8 cellular contexts compared by ENCODE assay signal in the genomic region with DNA sequence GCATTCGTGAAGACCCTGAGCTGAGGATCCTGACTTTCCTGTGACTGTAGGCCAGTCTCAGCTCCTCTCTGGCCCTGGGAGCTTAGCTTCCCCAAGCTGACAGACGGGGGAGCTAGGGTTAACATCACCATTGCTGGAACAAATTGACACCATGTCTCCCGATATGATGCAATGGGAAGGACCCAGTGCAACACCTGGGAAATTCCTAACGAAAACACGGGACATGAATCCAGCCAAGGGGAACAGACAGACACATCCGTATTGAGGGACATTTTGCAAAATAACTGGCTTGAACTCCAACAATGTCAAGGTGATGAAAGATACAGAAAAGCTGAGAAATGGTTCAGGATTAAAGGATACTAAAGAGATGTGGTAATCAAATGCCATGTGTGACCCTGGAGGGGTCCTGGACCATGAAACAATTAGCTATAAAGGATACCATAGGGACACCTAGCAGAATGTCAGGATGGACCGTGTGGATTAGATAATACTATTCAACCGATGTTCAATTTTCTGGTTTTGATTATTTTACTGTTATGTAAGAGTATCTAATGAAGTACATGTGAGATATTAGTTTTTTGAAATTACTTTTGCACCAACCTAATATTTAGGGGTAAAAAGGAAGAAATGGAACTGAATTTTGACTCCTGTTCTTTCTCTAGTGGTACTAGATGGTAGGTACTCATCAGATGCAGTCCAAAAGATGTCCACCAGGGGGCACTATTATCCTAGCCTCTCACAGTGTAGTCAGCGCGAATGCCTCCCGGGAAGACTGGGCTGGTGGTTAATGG. TPM values are rescaled to one million over a fixed set of nuclear protein-coding genes. Genes with fewer than 3 reads are reported as not detected.
A peak's percentile ranks its signal among the peaks of the same experiment; 100 is the strongest.
DNase-seq lines count a peak whose midpoint lies in the region; ATAC-seq, FAIRE-seq and TF ChIP-seq lines count a peak whose summit lies in the region.

No MANE protein-coding gene starts in this region.

- peak; percentile 91 for DNase-seq in CD1c-positive myeloid dendritic cell (ENCODE audit: extremely low spot score)
- DNase-seq in GM19239 (ENCODE audit: insufficient read length, low spot score), result peak; percentile 73
- DNase-seq in NCI-H82 (lab: John Stamatoyannopoulos, UW), result peak; percentile 93
- DNase-seq in activated CD8-positive, alpha-beta T cell treated with anti-CD3 and anti-CD28 coated beads for 36 hours, result peak; percentile 94
- peak; percentile 56 to 96 for DNase-seq in H1 (ENCODE audit: low read depth in 1 of 2, low spot score in 2 of 2)
- DNase-seq in mesendoderm, result peak; percentile 95
- DNase-seq in stimulated activated CD8-positive, alpha-beta memory T cell treated with anti-CD3 and anti-CD28 coated beads, Interleukin-4, amount 100 ng/mL, for 24 hours (ENCODE audit: low read depth), result peak; percentile 74

- TF ChIP-seq CTCF in activated CD8-positive, alpha-beta T cell treated with anti-CD3 and anti-CD28 coated beads for 36 hours (IDR thresholded peaks at IDR 0.05), result peak; percentile 92
- peak; percentile 50 to 91 (median 82) for TF ChIP-seq CTCF in H1 (IDR thresholded peaks at IDR 0.05; ENCODE audit: control extremely low read depth in 1 of 3, insufficient read depth in 1 of 3, low read depth in 1 of 3, low read length in 3 of 3)

- no peak overlapping the region for H3K14ac ChIP-seq in H1 (ENCODE audit: insufficient read length)

- H3K79me2 ChIP-seq in H1 (ENCODE audit: control insufficient read depth in 1 of 2, insufficient read depth in 2 of 2, low read length in 2 of 2) (no peaks in the 10 kb centered on the region), mesendoderm (ENCODE audit: control insufficient read depth, insufficient read depth, low read length) (no peaks in the 10 kb centered on the region)

- no peak overlapping the region for H4K8ac ChIP-seq in H1 (ENCODE audit: extremely low read depth, insufficient read depth, low read length)
- H4K8ac ChIP-seq in mesendoderm (ENCODE audit: low read depth, low read length), result no peak overlapping the region

- H4K20me1 ChIP-seq in H1 (replicated peaks in 1 of 2; ENCODE audit: control insufficient read depth in 1 of 2, insufficient read depth in 2 of 2, low read length in 2 of 2), result no peaks in the 10 kb centered on the region

- H3K27ac ChIP-seq in H1 (ENCODE audit: low read depth, low read length) (0 out of 2 replicates have a peak overlapping the region, but pooled peaks have one; percentile 2), mesendoderm (ENCODE audit: low read depth, low read length) (peak overlapping the region; percentile 36)

- H4K91ac ChIP-seq in H1 (replicated peaks; ENCODE audit: insufficient read length, low read length), result no peak overlapping the region

- H4K5ac ChIP-seq in H1 (ENCODE audit: insufficient read length, low read depth, low read length) (no peak overlapping the region), mesendoderm (ENCODE audit: low read length) (no peak overlapping the region)

- POLR2A ChIA-PET in activated CD8-positive, alpha-beta T cell treated with anti-CD3 and anti-CD28 coated beads for 36 hours (lab: Charles Lee), result no interaction called here
- POLR2A ChIA-PET in H1 (lab: Charles Lee; ENCODE audit: partially characterized antibody), result interaction anchor here (0.6 to 6.0 kb wide), 22 partner anchors 14 to 287 kb away, joined by 3 to 28 read pairs (median 4); a partner anchor contains a TSS

- H3K4me1 Mint-ChIP-seq in activated CD8-positive, alpha-beta T cell treated with anti-CD3 and anti-CD28 coated beads for 36 hours (ENCODE audit: low read depth), result no peaks in the 10 kb centered on the region

- peak in 1 of 2 experiments; percentile 20; a peak in 1 of 3 replicates for TF ChIP-seq EP300 in H1 (IDR thresholded peaks at IDR 0.05; ENCODE audit: borderline replicate concordance in 1 of 2, low read depth in 2 of 2, low read length in 2 of 2)

- no peak overlapping the region for H3K4me3 Mint-ChIP-seq in activated CD8-positive, alpha-beta T cell treated with anti-CD3 and anti-CD28 coated beads for 36 hours

- H3K36me3 ChIP-seq in H1 (ENCODE audit: control insufficient read depth in 2 of 4, insufficient read depth in 4 of 4, low read length in 3 of 4) (peaks cover 0 to 5% (median 2%) of the 10 kb centered on the region in 4 experiments; a peak in 3 of 8 replicates), mesendoderm (ENCODE audit: control insufficient read depth, insufficient read depth, low read length) (no peaks in the 10 kb centered on the region)

- peak; percentile 77 for ATAC-seq in HG03520 (IDR thresholded peaks at IDR 0.05; ENCODE audit: unreplicated experiment)
- peak; percentile 96 for ATAC-seq in activated CD8-positive, alpha-beta T cell treated with anti-CD3 and anti-CD28 coated beads for 36 hours

- H2BK20ac ChIP-seq in H1 (ENCODE audit: low read length), result no peak overlapping the region

- no peaks in the 10 kb centered on the region for H3K9me3 Mint-ChIP-seq in activated CD8-positive, alpha-beta T cell treated with anti-CD3 and anti-CD28 coated beads for 36 hours

- H2BK5ac ChIP-seq in H1 (ENCODE audit: low read depth, low read length), result no peak overlapping the region
- peak overlapping the region; percentile 49 for H2BK5ac ChIP-seq in mesendoderm (ENCODE audit: low read length)

- peak; percentile 93 to 94 for TF ChIP-seq RAD21 in H1 (IDR thresholded peaks at IDR 0.05 in 1 of 2, conservative IDR thresholded peaks at IDR 0.05 in 1 of 2; ENCODE audit: low read depth in 2 of 2, low read length in 2 of 2)

- H3K4me3 ChIP-seq in H1 (ENCODE audit: extremely low read depth in 1 of 4, insufficient read depth in 2 of 4, low read depth in 3 of 4, low read length in 4 of 4), result peak overlapping the region in 1 of 4 experiments; percentile 23; a peak in 1 of 8 replicates
- no peak overlapping the region for H3K4me3 ChIP-seq in mesendoderm (ENCODE audit: low read length)

- TF ChIP-seq POLR2A in H1 (IDR thresholded peaks at IDR 0.05; ENCODE audit: control extremely low read depth in 1 of 2, low read depth in 2 of 2, low read length in 2 of 2), result no peak

- H2BK15ac ChIP-seq in H1 (ENCODE audit: low read length) (no peak overlapping the region), mesendoderm (replicated peaks; ENCODE audit: low read depth) (no peak overlapping the region)

- WGBS in H1 (ENCODE audit: extremely low coverage in 1 of 2, insufficient coverage in 1 of 2, insufficient read length in 1 of 2, insufficient replicate concordance in 2 of 2, low coverage in 1 of 2, low lambda C conversion rate in 2 of 2, missing lambda C conversion rate in 1 of 2), 2 experiments, result 36% methylated on average over 11 of the region's 11 CpGs; no CpG with 5 or more reads in 1 of the 2 experiments
- no CpG with 5 or more reads among the region's 11 CpGs for WGBS in mesendoderm (ENCODE audit: extremely low coverage, insufficient coverage, low lambda C conversion rate)

- H3K4ac ChIP-seq in H1 (replicated peaks; ENCODE audit: insufficient read length, low read depth, low read length), result no peak overlapping the region
- H3K4ac ChIP-seq in mesendoderm (ENCODE audit: low read depth, low read length), result no peak overlapping the region

- H3K79me1 ChIP-seq in H1 (ENCODE audit: low read depth, low read length), result no peaks in the 10 kb centered on the region
- H3K79me1 ChIP-seq in mesendoderm (ENCODE audit: low read length), result no peaks in the 10 kb centered on the region

- H3K18ac ChIP-seq in H1 (ENCODE audit: extremely low read depth, low read length) (no peak overlapping the region), mesendoderm (ENCODE audit: low read length) (no peak overlapping the region)

- H3K56ac ChIP-seq in H1 (replicated peaks; ENCODE audit: insufficient read length, low read depth, low read length) (no peak overlapping the region), mesendoderm (ENCODE audit: low read length) (peak overlapping the region; percentile 71)

- H3K4me1 ChIP-seq in H1 (replicated peaks in 1 of 4; ENCODE audit: control insufficient read depth in 3 of 4, insufficient read depth in 4 of 4, low read length in 3 of 4) (peaks cover 2 to 9% (median 4%) of the 10 kb centered on the region in 4 experiments), mesendoderm (ENCODE audit: control insufficient read depth, low read depth, low read length) (peaks cover 6% of the 10 kb centered on the region)

- H3K4me2 ChIP-seq in H1 (ENCODE audit: insufficient read depth in 1 of 2, low read depth in 2 of 2, low read length in 2 of 2) (peak overlapping the region in 1 of 2 experiments; percentile 9; a peak in 1 of 4 replicates), mesendoderm (ENCODE audit: low read length) (no peak overlapping the region)

- CTCF ChIA-PET in activated CD8-positive, alpha-beta T cell treated with anti-CD3 and anti-CD28 coated beads for 36 hours (lab: Charles Lee), result interaction anchor here (0.6 to 6.8 kb wide), 41 partner anchors 9 to 681 kb away, joined by 3 to 50 read pairs (median 3); a partner anchor contains a TSS
- CTCF ChIA-PET in H1 (lab: Charles Lee; ENCODE audit: partially characterized antibody), result interaction anchor here (0.6 to 14.7 kb wide), 82 partner anchors 8 to 652 kb away, joined by 3 to 303 read pairs (median 6); a partner anchor contains a TSS

- H3K36me3 Mint-ChIP-seq in activated CD8-positive, alpha-beta T cell treated with anti-CD3 and anti-CD28 coated beads for 36 hours (ENCODE audit: low read depth), result no peaks in the 10 kb centered on the region

- H2BK12ac ChIP-seq in H1 (ENCODE audit: low read depth, low read length), result no peak overlapping the region

- peaks cover 2% of the 10 kb centered on the region for H3K27me3 Mint-ChIP-seq in activated CD8-positive, alpha-beta T cell treated with anti-CD3 and anti-CD28 coated beads for 36 hours

- H2BK120ac ChIP-seq in H1 (replicated peaks; ENCODE audit: low read depth, low read length) (no peak overlapping the region), mesendoderm (ENCODE audit: low read depth, low read length) (no peak overlapping the region)

- no peak overlapping the region for H2AFZ ChIP-seq in H1 (ENCODE audit: low read length)

- H3K9ac ChIP-seq in H1 (replicated peaks in 1 of 4; ENCODE audit: extremely low read depth in 1 of 4, low read depth in 3 of 4, low read length in 3 of 4), result peak overlapping the region in 1 of 4 experiments; percentile 1; a peak in 1 of 7 replicates
- peak overlapping the region; percentile 44 for H3K9ac ChIP-seq in mesendoderm (ENCODE audit: low read length)

- no peak overlapping the region for H3K27ac Mint-ChIP-seq in activated CD8-positive, alpha-beta T cell treated with anti-CD3 and anti-CD28 coated beads for 36 hours

- H3K23ac ChIP-seq in H1 (ENCODE audit: insufficient read length), result no peak overlapping the region
- no peak overlapping the region for H3K23ac ChIP-seq in mesendoderm (ENCODE audit: low read length)

- H2AK5ac ChIP-seq in H1 (ENCODE audit: low read depth, low read length), result no peak overlapping the region
- peak overlapping the region; percentile 46 for H2AK5ac ChIP-seq in mesendoderm (ENCODE audit: low read length)

- no peaks in the 10 kb centered on the region for H3K23me2 ChIP-seq in H1 (ENCODE audit: low read depth, low read length)

- no peaks in the 10 kb centered on the region; a peak in 1 of 4 replicates for H3K9me3 ChIP-seq in H1 (ENCODE audit: insufficient read depth in 2 of 2, low read depth in 1 of 2, low read length in 1 of 2)

- intact Hi-C loops in activated CD8-positive, alpha-beta T cell treated with anti-CD3 and anti-CD28 coated beads for 36 hours (cut with micrococcal nuclease), result loop anchor here (2.0 to 10.0 kb wide), 3 partner anchors 98 to 286 kb away; a partner anchor contains a TSS

- H3K27me3 ChIP-seq in H1 (replicated peaks in 1 of 4; ENCODE audit: control insufficient read depth in 3 of 4, extremely low read depth in 1 of 4, insufficient read depth in 3 of 4, low read length in 3 of 4), result no peaks in the 10 kb centered on the region
- no peaks in the 10 kb centered on the region for H3K27me3 ChIP-seq in mesendoderm (ENCODE audit: insufficient read depth, low read length, poor library complexity)

- peak; percentile 89 for FAIRE-seq in GM19239 (lab: Jason Lieb, UNC)
- peak; percentile 82 for FAIRE-seq in H1 (lab: Jason Lieb, UNC)

RNA-seq across cellular contexts. Expression of a gene that starts 52.7 kb away (rescaled TPM):
- total RNA-seq in activated CD8-positive, alpha-beta T cell treated with anti-CD3 and anti-CD28 coated beads for 36 hours, result 1 to 10 TPM; 2.9 to 3.3 TPM
- 70.1 and 72.0 TPM in 2 replicates for total RNA-seq in H1 (2021; fragmentation: NEBNext Ultra II Directional; extraction: Animal tissue kit (Norgen Biotek cat#: 25700))
- polyA plus RNA-seq in H1 (2011; rRNA removed), result 27.0 and 37.7 TPM in 2 replicates
- polyA plus RNA-seq in H1 (2011; cell fraction: cytosol; rRNA removed), result 21.2 TPM
- polyA plus RNA-seq in H1 (2011; cell fraction: nucleus; rRNA removed), result 50.8 TPM
- polyA plus RNA-seq in H1 (2012, experiment 1 of 2), result 28.7 to 34.5 TPM (median 31.7 TPM) in 4 replicates
- 30.3 TPM for polyA plus RNA-seq in H1 (2012, experiment 2 of 2)
- 30.1 TPM for polyA plus RNA-seq in H1 (2013, experiment 1 of 2)
- 32.9 TPM for polyA plus RNA-seq in H1 (2013, experiment 2 of 2)
- polyA minus RNA-seq in H1 (2011; rRNA and poly(A)+ RNA removed), result 41.4 and 47.8 TPM in 2 replicates
- polyA minus RNA-seq in H1 (2011; cell fraction: cytosol; rRNA and poly(A)+ RNA removed), result 32.1 TPM
- 37.9 TPM for polyA minus RNA-seq in H1 (2011; cell fraction: nucleus; rRNA and poly(A)+ RNA removed)
- 36.0 TPM for polyA plus RNA-seq in mesendoderm (2013, experiment 1 of 2)
- polyA plus RNA-seq in mesendoderm (2013, experiment 2 of 2), result 34.9 TPM

Comparison
In these comparisons a context has a peak if more than half of its experiments do, and no peak if none do; other contexts are left out.
1. RNA of a gene that starts 52.7 kb away (total RNA-seq): 70.1 to 72.0 TPM in H1; 2.9 to 3.3 TPM in activated CD8-positive, alpha-beta T cell treated with anti-CD3 and anti-CD28 coated beads for 36 hours; every median in the first group is over 10 times any median in the second.
2. Peak in every context shown above with its lines, with median percentiles within 50 percentile points of each other: DNase-seq.